ENCODE assay signal across 10 cellular contexts in the genomic region with DNA sequence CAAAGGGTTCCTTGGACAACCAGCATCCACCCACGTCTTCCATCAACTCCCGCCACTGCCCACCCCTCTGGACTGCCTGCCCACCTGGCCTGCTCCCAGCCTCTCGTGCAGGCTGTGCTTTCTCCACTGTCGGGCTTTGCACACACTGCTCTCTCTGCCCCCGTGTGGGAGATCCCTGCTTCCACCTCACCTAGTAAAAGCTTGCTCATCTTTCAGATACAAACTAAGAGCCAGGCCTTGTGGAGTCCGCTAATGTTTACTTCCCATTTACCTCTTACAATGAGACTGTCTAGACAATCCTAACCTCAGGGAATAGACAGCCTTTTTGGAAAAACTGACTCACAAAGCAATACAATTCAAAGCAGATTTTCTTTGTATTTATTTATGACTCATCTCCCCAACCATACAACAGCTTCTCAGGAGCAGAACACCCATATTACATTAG.
DNase-seq lines count a peak whose midpoint lies in the region; ATAC-seq and TF ChIP-seq lines count a peak whose summit lies in the region.
"Had no signal": no experiment of that assay in that cellular context is flagged by ENCODE, and none has a peak within 500 bp of the region (broad histone marks: within the 10 kb centered on the region; RNA-seq: fewer than 3 reads in every experiment).

No MANE protein-coding gene starts in this region.

- H3K4me3 ChIP-seq in BE2C (ENCODE audit: low read depth, low read length), result no peak overlapping the region
- no peak overlapping the region for H3K4me3 ChIP-seq in HEK293 (ENCODE audit: low read depth, low read length)

- H3K4me1 ChIP-seq in BE2C (no peaks in the 10 kb centered on the region; the same call in none of the 2 replicates), HEK293 (ENCODE audit: control insufficient read depth, insufficient read depth, low read length) (no peaks in the 10 kb centered on the region)

- no peaks in the 10 kb centered on the region for H3K27me3 ChIP-seq in BE2C
- H3K27me3 ChIP-seq: neutrophil had no signal

- POLR2A ChIA-PET in HEK293 (lab: Yijun Ruan, JAX), result no interaction called here

- CTCF ChIA-PET in HEK293 (lab: Yijun Ruan, JAX), result no interaction called here

- TF ChIP-seq CTCF in BE2C (IDR thresholded peaks at IDR 0.05; ENCODE audit: low read depth, low read length), result peak; percentile 3; the same call in 1 of the 2 replicates
- TF ChIP-seq CTCF in HEK293 (tag by site-specific recombination; IDR thresholded peaks at IDR 0.05), result no peak

- H3K27ac ChIP-seq in HEK293 (ENCODE audit: extremely low read depth, low read depth, low read length), result no peak overlapping the region
- H3K27ac ChIP-seq: neutrophil had no signal

- DNase-seq in BE2C (no peak), amniotic stem cell (lab: John Stamatoyannopoulos, UW) (peak; percentile 8), islet precursor cell (peak; percentile 87), T1000 (lab: John Stamatoyannopoulos, UW) (no peak), putamen (ENCODE audit: low spot score) (no peak)
- DNase-seq: Calu3 had no signal

- no peaks in the 10 kb centered on the region for H3K9me3 ChIP-seq in BE2C
- H3K9me3 ChIP-seq in HEK293 (ENCODE audit: control insufficient read depth, insufficient read depth, low read depth, low read length), result no peaks in the 10 kb centered on the region
- H3K9me3 ChIP-seq: neutrophil had no signal

- H3K36me3 ChIP-seq in BE2C (peaks cover 29% of the 10 kb centered on the region), HEK293 (ENCODE audit: control insufficient read depth in 2 of 2, insufficient read depth in 1 of 2, low read length in 2 of 2) (peaks cover 5 to 52% of the 10 kb centered on the region in 2 experiments; a peak in 2 of 3 replicates)

- ATAC-seq in HG03159 (IDR thresholded peaks at IDR 0.05; ENCODE audit: unreplicated experiment) (no peak), GM19023 (IDR thresholded peaks at IDR 0.05; ENCODE audit: unreplicated experiment) (no peak)

TF ChIP-seq in HEK293, 187 proteins besides CTCF, POLR2A, EP300 and RAD21:
- TF ChIP-seq, protein P1, sequence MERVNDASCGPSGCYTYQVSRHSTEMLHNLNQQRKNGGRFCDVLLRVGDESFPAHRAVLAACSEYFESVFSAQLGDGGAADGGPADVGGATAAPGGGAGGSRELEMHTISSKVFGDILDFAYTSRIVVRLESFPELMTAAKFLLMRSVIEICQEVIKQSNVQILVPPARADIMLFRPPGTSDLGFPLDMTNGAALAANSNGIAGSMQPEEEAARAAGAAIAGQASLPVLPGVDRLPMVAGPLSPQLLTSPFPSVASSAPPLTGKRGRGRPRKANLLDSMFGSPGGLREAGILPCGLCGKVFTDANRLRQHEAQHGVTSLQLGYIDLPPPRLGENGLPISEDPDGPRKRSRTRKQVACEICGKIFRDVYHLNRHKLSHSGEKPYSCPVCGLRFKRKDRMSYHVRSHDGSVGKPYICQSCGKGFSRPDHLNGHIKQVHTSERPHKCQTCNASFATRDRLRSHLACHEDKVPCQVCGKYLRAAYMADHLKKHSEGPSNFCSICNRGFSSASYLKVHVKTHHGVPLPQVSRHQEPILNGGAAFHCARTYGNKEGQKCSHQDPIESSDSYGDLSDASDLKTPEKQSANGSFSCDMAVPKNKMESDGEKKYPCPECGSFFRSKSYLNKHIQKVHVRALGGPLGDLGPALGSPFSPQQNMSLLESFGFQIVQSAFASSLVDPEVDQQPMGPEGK (tag by site-specific recombination; IDR thresholded peaks at IDR 0.05), result no peak
- TF ChIP-seq ZNF623 (tag by site-specific recombination; IDR thresholded peaks at IDR 0.05) (no peak), ZNF785 (tag by site-specific recombination; IDR thresholded peaks at IDR 0.05) (no peak), HOXD13 (CRISPR knock-in tag; IDR thresholded peaks at IDR 0.05; ENCODE audit: borderline replicate concordance) (no peak), ZFHX2 (tag by site-specific recombination; conservative IDR thresholded peaks at IDR 0.05) (peak; percentile 52), ZBTB1 (tag by site-specific recombination; IDR thresholded peaks at IDR 0.05) (no peak), ZNF544 (tag by site-specific recombination; IDR thresholded peaks at IDR 0.05) (no peak), ZNF571 (tag by site-specific recombination; IDR thresholded peaks at IDR 0.05) (no peak), ZNF548 (tag by site-specific recombination; IDR thresholded peaks at IDR 0.05) (no peak), EGR2 (tag by site-specific recombination; IDR thresholded peaks at IDR 0.05; ENCODE audit: low read depth) (peak; percentile 87), SP7 (tag by site-specific recombination; IDR thresholded peaks at IDR 0.05) (no peak)
- TF ChIP-seq, protein P2, sequence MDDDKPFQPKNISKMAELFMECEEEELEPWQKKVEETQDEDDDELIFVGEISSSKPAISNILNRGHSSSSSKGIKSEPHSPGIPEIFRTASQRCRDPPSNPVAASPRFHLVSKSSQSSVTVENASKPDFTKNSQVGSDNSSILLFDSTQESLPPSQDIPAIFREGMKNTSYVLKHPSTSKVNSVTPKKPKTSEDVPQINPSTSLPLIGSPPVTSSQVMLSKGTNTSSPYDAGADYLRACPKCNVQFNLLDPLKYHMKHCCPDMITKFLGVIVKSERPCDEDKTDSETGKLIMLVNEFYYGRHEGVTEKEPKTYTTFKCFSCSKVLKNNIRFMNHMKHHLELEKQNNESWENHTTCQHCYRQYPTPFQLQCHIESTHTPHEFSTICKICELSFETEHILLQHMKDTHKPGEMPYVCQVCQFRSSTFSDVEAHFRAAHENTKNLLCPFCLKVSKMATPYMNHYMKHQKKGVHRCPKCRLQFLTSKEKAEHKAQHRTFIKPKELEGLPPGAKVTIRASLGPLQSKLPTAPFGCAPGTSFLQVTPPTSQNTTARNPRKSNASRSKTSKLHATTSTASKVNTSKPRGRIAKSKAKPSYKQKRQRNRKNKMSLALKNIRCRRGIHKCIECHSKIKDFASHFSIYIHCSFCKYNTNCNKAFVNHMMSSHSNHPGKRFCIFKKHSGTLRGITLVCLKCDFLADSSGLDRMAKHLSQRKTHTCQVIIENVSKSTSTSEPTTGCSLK (tag by site-specific recombination; IDR thresholded peaks at IDR 0.05), result no peak
- TF ChIP-seq, protein P3, sequence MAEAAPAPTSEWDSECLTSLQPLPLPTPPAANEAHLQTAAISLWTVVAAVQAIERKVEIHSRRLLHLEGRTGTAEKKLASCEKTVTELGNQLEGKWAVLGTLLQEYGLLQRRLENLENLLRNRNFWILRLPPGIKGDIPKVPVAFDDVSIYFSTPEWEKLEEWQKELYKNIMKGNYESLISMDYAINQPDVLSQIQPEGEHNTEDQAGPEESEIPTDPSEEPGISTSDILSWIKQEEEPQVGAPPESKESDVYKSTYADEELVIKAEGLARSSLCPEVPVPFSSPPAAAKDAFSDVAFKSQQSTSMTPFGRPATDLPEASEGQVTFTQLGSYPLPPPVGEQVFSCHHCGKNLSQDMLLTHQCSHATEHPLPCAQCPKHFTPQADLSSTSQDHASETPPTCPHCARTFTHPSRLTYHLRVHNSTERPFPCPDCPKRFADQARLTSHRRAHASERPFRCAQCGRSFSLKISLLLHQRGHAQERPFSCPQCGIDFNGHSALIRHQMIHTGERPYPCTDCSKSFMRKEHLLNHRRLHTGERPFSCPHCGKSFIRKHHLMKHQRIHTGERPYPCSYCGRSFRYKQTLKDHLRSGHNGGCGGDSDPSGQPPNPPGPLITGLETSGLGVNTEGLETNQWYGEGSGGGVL (tag by site-specific recombination; IDR thresholded peaks at IDR 0.05), result no peak
- TF ChIP-seq, protein P4, sequence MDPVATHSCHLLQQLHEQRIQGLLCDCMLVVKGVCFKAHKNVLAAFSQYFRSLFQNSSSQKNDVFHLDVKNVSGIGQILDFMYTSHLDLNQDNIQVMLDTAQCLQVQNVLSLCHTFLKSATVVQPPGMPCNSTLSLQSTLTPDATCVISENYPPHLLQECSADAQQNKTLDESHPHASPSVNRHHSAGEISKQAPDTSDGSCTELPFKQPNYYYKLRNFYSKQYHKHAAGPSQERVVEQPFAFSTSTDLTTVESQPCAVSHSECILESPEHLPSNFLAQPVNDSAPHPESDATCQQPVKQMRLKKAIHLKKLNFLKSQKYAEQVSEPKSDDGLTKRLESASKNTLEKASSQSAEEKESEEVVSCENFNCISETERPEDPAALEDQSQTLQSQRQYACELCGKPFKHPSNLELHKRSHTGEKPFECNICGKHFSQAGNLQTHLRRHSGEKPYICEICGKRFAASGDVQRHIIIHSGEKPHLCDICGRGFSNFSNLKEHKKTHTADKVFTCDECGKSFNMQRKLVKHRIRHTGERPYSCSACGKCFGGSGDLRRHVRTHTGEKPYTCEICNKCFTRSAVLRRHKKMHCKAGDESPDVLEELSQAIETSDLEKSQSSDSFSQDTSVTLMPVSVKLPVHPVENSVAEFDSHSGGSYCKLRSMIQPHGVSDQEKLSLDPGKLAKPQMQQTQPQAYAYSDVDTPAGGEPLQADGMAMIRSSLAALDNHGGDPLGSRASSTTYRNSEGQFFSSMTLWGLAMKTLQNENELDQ (tag by site-specific recombination; IDR thresholded peaks at IDR 0.05; ENCODE audit: low read depth), result no peak
- TF ChIP-seq, protein P5, sequence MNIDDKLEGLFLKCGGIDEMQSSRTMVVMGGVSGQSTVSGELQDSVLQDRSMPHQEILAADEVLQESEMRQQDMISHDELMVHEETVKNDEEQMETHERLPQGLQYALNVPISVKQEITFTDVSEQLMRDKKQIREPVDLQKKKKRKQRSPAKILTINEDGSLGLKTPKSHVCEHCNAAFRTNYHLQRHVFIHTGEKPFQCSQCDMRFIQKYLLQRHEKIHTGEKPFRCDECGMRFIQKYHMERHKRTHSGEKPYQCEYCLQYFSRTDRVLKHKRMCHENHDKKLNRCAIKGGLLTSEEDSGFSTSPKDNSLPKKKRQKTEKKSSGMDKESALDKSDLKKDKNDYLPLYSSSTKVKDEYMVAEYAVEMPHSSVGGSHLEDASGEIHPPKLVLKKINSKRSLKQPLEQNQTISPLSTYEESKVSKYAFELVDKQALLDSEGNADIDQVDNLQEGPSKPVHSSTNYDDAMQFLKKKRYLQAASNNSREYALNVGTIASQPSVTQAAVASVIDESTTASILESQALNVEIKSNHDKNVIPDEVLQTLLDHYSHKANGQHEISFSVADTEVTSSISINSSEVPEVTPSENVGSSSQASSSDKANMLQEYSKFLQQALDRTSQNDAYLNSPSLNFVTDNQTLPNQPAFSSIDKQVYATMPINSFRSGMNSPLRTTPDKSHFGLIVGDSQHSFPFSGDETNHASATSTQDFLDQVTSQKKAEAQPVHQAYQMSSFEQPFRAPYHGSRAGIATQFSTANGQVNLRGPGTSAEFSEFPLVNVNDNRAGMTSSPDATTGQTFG (tag by site-specific recombination; IDR thresholded peaks at IDR 0.05; ENCODE audit: borderline replicate concordance), result no peak

Comparison
In these comparisons a context has a peak if more than half of its experiments do, and no peak if none do; other contexts are left out.
1. DNase-seq: peak in amniotic stem cell (single experiment) and islet precursor cell (single experiment); none in BE2C (single experiment), T1000 (single experiment) and putamen (single experiment).